ENCODE assay signal across 8 cellular contexts in the genomic region with DNA sequence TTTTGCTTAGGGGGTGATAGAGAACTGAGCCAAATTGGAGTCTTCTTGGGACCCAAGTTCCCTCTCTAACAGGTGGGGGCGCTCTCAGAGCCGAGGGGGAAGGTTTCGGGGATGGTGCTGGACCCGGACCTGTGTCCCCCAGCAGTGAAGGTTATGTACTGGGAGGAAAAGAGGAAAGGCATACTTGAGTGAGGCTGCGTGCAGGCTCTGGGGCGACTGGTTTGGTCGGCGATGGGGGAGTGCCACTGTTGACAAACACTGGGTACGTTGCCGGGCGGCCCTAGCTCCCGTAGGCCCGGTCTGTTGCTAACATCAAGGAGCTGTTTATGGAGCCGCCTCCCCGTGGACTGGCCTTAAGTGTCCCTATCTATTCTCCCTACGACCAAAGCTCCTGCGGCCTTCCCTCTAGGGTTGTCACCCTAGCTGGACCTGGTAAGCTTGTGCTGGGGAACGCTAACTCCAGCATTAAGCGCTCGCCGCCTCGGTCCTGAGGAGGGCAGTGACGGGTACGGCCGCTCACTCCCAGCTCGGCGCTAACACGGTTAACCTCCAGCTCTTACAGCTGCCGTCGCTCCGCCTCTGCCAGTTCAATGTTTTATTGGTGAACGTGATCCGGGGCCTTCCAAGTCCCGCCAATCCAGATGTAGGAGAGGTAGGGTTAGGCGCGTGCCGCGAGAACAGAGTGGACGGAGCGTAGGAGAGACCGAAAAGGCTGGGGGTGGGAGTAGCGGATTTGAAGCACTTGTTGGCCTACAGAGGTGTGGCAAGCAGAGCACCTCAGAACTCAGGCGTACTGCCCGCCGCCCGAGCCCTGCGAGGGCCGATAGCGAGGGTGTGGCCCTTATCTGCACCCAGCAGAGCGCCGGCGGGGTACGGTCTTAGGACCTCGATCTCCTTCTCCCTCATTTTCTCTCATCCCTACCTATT. TPM values are rescaled to one million over a fixed set of nuclear protein-coding genes. Genes with fewer than 3 reads are reported as not detected.
DNase-seq lines count a peak whose midpoint lies in the region; ATAC-seq and TF ChIP-seq lines count a peak whose summit lies in the region.

Gene PPOX (plus strand): TSS at position 685 of the 927 bp plus-strand sequence. CDS start 422 bp downstream, outside the sequence.

- H3K36me3 ChIP-seq in vagina, result peaks cover 0 to 33% of the 10 kb centered on the region in 2 donors

- WGBS in right cardiac atrium, result under 1% methylated on average over 54 of the region's 54 CpGs

- peak within 1 kb of the TSS; percentile 55 for H3K4me3 ChIP-seq in right cardiac atrium (ENCODE audit: low read length)
- H3K4me3 ChIP-seq in vagina, result peak within 1 kb of the TSS; percentile 74 to 77

- peak in 1 of 2 donors; percentile 59 for TF ChIP-seq POLR2A in vagina (IDR thresholded peaks at IDR 0.05)

- DNase-seq in NCI-H187 treated with DMSO at 0.1 percent for 48 hours (lab: John Stamatoyannopoulos, UW) (peak; percentile 100), anterior cingulate cortex (lab: John Stamatoyannopoulos, UW) (peak; percentile 85 to 99 (median 97)), right cardiac atrium (peak; percentile 96 to 98 (median 97)), putamen (ENCODE audit: low spot score) (peak; percentile 99), vagina (ENCODE audit: extremely low spot score in 2 of 2) (peak; percentile 97 to 99)

- intact Hi-C loops in T-helper 2 cell treated with Interferon-gamma antibody and Interleukin-4, amounts not matched to agents 100 ng/mL and 5 ng/mL, for 36 hours (cut with micrococcal nuclease), result loop anchor here (1.0 to 2.0 kb wide), 6 partner anchors 11 to 59 kb away; partner anchors contain the start of genes B4GALT3, DEDD, NDUFS2 and UFC1
- intact Hi-C loops in right cardiac atrium (cut with DNase I), result no loop called here
- intact Hi-C loops in vagina (cut with DNase I), result no loop called here

- H3K27ac ChIP-seq in right cardiac atrium (ENCODE audit: low read length) (peak within 1 kb of the TSS; percentile 94), vagina (peak within 1 kb of the TSS; percentile 88)

- H3K9me3 ChIP-seq in right cardiac atrium (ENCODE audit: control insufficient read depth, low read length) (no peaks in the 10 kb centered on the region), vagina (no peaks in the 10 kb centered on the region)

- H3K4me1 ChIP-seq in right cardiac atrium (ENCODE audit: control insufficient read depth, insufficient read depth, low read length), result peaks cover 4% of the 10 kb centered on the region
- peaks cover 42% of the 10 kb centered on the region for H3K4me1 ChIP-seq in vagina

- H3K27me3 ChIP-seq in right cardiac atrium (ENCODE audit: control insufficient read depth, insufficient read depth) (no peaks in the 10 kb centered on the region), vagina (no peaks in the 10 kb centered on the region)

- peak in 2 of 3 experiments; percentile 19 to 32 for TF ChIP-seq CTCF in vagina (IDR thresholded peaks at IDR 0.05)

- ATAC-seq in GM18502 (IDR thresholded peaks at IDR 0.05; ENCODE audit: poor library complexity, unreplicated experiment), result peak; percentile 91
- peak; percentile 81 for ATAC-seq in HG02970 (IDR thresholded peaks at IDR 0.05; ENCODE audit: low FRiP score, unreplicated experiment)
- ATAC-seq in right cardiac atrium, result peak; percentile 96 to 97

RNA-seq across cellular contexts. Expression of gene PPOX, which starts in this region (rescaled TPM):
- 29.6 and 36.3 TPM in 2 replicates for total RNA-seq in T-helper 2 cell treated with Interferon-gamma antibody and Interleukin-4, amounts not matched to agents 100 ng/mL and 5 ng/mL, for 36 hours
- total RNA-seq in right cardiac atrium (10 to 100 TPM; 11.4 to 16.0 (median 14.9) TPM), vagina (16.7 TPM)
- 15.2 TPM for polyA plus RNA-seq in right cardiac atrium

Comparison
In these comparisons a context has a peak if more than half of its experiments do, and no peak if none do; other contexts are left out.
1. Peak in every context shown above with its lines: DNase-seq, ATAC-seq, H3K4me3 ChIP-seq and H3K27ac ChIP-seq.